In the genomic region with DNA sequence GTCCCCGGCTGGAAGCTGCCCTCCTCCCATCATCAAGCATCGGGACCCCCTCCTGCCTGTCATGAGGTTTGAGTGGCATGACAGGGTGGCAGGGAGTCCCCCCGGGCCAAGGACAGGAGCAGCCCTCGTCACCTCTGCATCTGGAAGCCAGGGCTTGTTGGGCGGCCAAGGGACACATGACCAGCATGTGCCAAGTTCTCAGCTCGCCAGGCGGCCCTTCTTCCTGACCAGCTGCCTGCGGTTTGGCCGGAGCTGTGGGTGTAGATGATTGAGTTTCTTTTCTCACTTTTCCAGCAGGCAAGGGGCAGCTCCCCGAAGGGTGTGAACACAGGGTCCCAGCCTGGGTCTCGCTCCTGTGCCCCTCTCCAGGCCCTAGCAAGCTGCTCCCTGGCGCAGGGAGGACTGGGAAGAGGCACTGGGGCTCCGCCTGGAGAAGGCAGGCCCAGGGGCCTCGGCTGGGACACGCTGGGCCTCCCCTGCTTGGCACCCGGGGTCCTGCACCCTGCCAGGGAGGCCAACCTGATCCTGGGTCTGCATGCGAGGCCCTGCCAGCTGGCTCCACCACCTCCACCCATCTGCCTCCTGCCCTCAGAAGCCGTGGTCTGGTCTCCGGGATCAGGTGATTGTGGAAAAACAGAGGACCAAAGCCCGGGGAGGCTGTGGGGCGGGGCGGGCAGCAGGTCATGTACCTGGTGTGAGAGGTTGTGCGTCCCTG, we compare ENCODE assay signal across 1 cellular context.
TF ChIP-seq lines count a peak whose summit lies in the region.

No MANE protein-coding gene starts in this region.

TF ChIP-seq in H1, 55 proteins besides CTCF, POLR2A, EP300 and RAD21 (continued from another document):
- TF ChIP-seq, protein P1, sequence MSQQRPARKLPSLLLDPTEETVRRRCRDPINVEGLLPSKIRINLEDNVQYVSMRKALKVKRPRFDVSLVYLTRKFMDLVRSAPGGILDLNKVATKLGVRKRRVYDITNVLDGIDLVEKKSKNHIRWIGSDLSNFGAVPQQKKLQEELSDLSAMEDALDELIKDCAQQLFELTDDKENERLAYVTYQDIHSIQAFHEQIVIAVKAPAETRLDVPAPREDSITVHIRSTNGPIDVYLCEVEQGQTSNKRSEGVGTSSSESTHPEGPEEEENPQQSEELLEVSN (IDR thresholded peaks at IDR 0.05) = no peak
- no peak for TF ChIP-seq RBBP5 (IDR thresholded peaks at IDR 0.05; ENCODE audit: borderline replicate concordance, low read depth, low read length)
- TF ChIP-seq KDM1A (IDR thresholded peaks at IDR 0.05; ENCODE audit: borderline replicate concordance, low read length) = no peak
- TF ChIP-seq TCF12 (IDR thresholded peaks at IDR 0.05; ENCODE audit: low read depth, low read length) = no peak
- TF ChIP-seq EGR1 (IDR thresholded peaks at IDR 0.05; ENCODE audit: borderline replicate concordance, low read depth, low read length) = no peak
- no peak for TF ChIP-seq SUZ12 (IDR thresholded peaks at IDR 0.05; ENCODE audit: low read length)
- no peak for TF ChIP-seq ZNF274 (IDR thresholded peaks at IDR 0.05; ENCODE audit: borderline replicate concordance, extremely low read depth, low read length)
- no peak for TF ChIP-seq SP1 (IDR thresholded peaks at IDR 0.05; ENCODE audit: low read depth, low read length)
- no peak for TF ChIP-seq CREB1 (IDR thresholded peaks at IDR 0.05)
- TF ChIP-seq CBX8 (IDR thresholded peaks at IDR 0.05; ENCODE audit: borderline replicate concordance, low read depth, low read length) = no peak
- TF ChIP-seq SP2 (IDR thresholded peaks at IDR 0.05; ENCODE audit: low read length) = no peak
- TF ChIP-seq CHD2 (IDR thresholded peaks at IDR 0.05; ENCODE audit: low read length) = no peak
- TF ChIP-seq BACH1 (IDR thresholded peaks at IDR 0.05; ENCODE audit: low read length) = no peak
- no peak for TF ChIP-seq HDAC2 (IDR thresholded peaks at IDR 0.05; ENCODE audit: borderline replicate concordance in 1 of 2, low read depth in 2 of 2, low read length in 2 of 2)
- TF ChIP-seq ASH2L (IDR thresholded peaks at IDR 0.05; ENCODE audit: low read length) = no peak
- no peak for TF ChIP-seq SIRT6 (IDR thresholded peaks at IDR 0.05; ENCODE audit: low read length)
- TF ChIP-seq GABPA (IDR thresholded peaks at IDR 0.05; ENCODE audit: borderline replicate concordance, insufficient read depth, low read length) = no peak
